11 cellular contexts compared by ENCODE assay signal in the genomic region with DNA sequence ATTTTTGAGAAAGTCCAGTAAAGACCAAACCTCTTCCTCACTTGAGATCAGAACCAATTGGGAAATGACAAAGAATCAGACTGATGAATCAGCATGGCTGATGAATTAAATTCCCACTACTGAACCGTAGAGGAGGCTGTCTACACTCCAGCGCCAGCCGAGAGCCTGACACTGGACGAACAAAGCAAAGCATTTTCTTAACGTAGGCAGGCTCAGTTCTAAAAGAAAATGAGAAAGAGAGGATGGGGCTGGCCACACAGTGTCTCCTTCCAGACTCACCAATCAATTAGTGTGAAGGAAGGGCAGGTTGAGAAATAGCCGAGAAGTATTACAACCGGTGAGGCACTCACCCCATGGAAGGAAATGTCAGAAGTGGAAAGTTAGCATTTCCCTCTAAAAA. TPM values are rescaled to one million over a fixed set of nuclear protein-coding genes. Genes with fewer than 3 reads are reported as not detected.
DNase-seq lines count a peak whose midpoint lies in the region; ATAC-seq, FAIRE-seq and TF ChIP-seq lines count a peak whose summit lies in the region.
"Had no signal": no experiment of that assay in that cellular context is flagged by ENCODE, and none has a peak within 500 bp of the region (broad histone marks: within the 10 kb centered on the region; RNA-seq: fewer than 3 reads in every experiment).

No MANE protein-coding gene starts in this region.

- H2BK5ac ChIP-seq in neuronal stem cell (ENCODE audit: low read length), result no peak overlapping the region

- peak; percentile 54 to 76; a peak in 5 of 6 replicates for ATAC-seq in A549
- ATAC-seq in pancreas, result no peak
- no peak for ATAC-seq in T-cell (replicated peaks in 1 of 4)
- ATAC-seq: body of pancreas had no signal

- POLR2A ChIA-PET in A549 (lab: Yijun Ruan, JAX), result no interaction called here
- POLR2A ChIA-PET in T-cell (lab: Charles Lee), result no interaction called here

- H3K79me1 ChIP-seq in neuronal stem cell (ENCODE audit: low read depth, low read length), result no peaks in the 10 kb centered on the region

- H3K9me3 Mint-ChIP-seq in T-cell, result peaks cover 0 to 3% (median 0%) of the 10 kb centered on the region in 3 donors

- no peak overlapping the region for H2BK15ac ChIP-seq in neuronal stem cell (ENCODE audit: low read length)

- CTCF ChIA-PET in A549 (lab: Yijun Ruan, JAX) (no interaction called here), T-cell (lab: Charles Lee) (no interaction called here)

- TF ChIP-seq CTCF in A549 (IDR thresholded peaks at IDR 0.05) (no peak), pancreas (IDR thresholded peaks at IDR 0.05) (no peak)

- FAIRE-seq in A549 (lab: Jason Lieb, UNC), result no peak
- no peak for FAIRE-seq in pancreas (lab: Jason Lieb, UNC)

- no peak overlapping the region for H3K18ac ChIP-seq in neuronal stem cell (ENCODE audit: low read length)

- DNase-seq in A549 (ENCODE audit: low read depth in 1 of 2, low spot score in 1 of 2) (no peak), SK-MEL-5 (ENCODE audit: low read depth, low spot score) (peak; percentile 45), globus pallidus (ENCODE audit: low spot score) (peak; percentile 46), neuronal stem cell (ENCODE audit: low spot score) (peak; percentile 15), cerebellar nuclear complex (lab: John Stamatoyannopoulos, UW) (no peak), pancreas (no peak), DMS153 treated with DMSO at 0.1 percent for 48 hours (lab: John Stamatoyannopoulos, UW; ENCODE audit: unreplicated experiment) (no peak), T-cell (no peak)
- DNase-seq: body of pancreas, NCI-H2081, SIG-M5 had no signal

- H3K4me2 ChIP-seq in A549, result peak overlapping the region; percentile 17; the same call in 2 of the 3 replicates
- no peak overlapping the region for H3K4me2 ChIP-seq in neuronal stem cell (ENCODE audit: insufficient read depth, low read length, poor library complexity, severe bottlenecking)

- no peak overlapping the region for H3K4me3 Mint-ChIP-seq in T-cell

- WGBS in A549 (ENCODE audit: missing lambda C conversion rate), result 51% methylated on average over 7 of the region's 7 CpGs
- WGBS in neuronal stem cell (ENCODE audit: extremely low coverage in 2 of 2, insufficient read length in 2 of 2, insufficient replicate concordance in 1 of 2), 2 donors, result no CpG with 5 or more reads among the region's 7 CpGs
- 78 to 86% methylated on average over 7 of the region's 7 CpGs for WGBS in pancreas, 2 donors

- TF ChIP-seq POLR2A in A549 (IDR thresholded peaks at IDR 0.05; ENCODE audit: low read length), result no peak

- H2AK5ac ChIP-seq in neuronal stem cell (ENCODE audit: low read depth, low read length), result no peak overlapping the region

- no peak overlapping the region for H3K27ac Mint-ChIP-seq in T-cell

- no peak overlapping the region for H3K4ac ChIP-seq in neuronal stem cell (ENCODE audit: low read length)

- intact Hi-C loops in pancreas (cut with DNase I), result no loop called here

- H2AFZ ChIP-seq in neuronal stem cell (ENCODE audit: low read length), result peak overlapping the region; percentile 66

- no peak overlapping the region for H3K4me3 ChIP-seq in A549
- no peak overlapping the region for H3K4me3 ChIP-seq in neuronal stem cell (ENCODE audit: low read length in 2 of 2)
- no peak overlapping the region for H3K4me3 ChIP-seq in pancreas
- H3K4me3 ChIP-seq: body of pancreas had no signal

- no peak overlapping the region for H4K8ac ChIP-seq in neuronal stem cell (ENCODE audit: low read depth, low read length)

- no peak overlapping the region for H3K9ac ChIP-seq in neuronal stem cell (ENCODE audit: low read depth, low read length, poor library complexity)

- H2BK12ac ChIP-seq in neuronal stem cell (ENCODE audit: low read length), result no peak overlapping the region

- no peak overlapping the region for H3K14ac ChIP-seq in neuronal stem cell (ENCODE audit: low read length)

- H3K4me1 ChIP-seq in A549, result no peaks in the 10 kb centered on the region; the same call in 2 of the 3 replicates
- peaks cover 3 to 4% of the 10 kb centered on the region in 2 donors for H3K4me1 ChIP-seq in neuronal stem cell (ENCODE audit: control insufficient read depth in 2 of 2, insufficient read depth in 1 of 2, low read depth in 1 of 2, low read length in 2 of 2)
- peaks cover 0 to 3% (median 0%) of the 10 kb centered on the region in 3 donors for H3K4me1 ChIP-seq in pancreas
- H3K4me1 ChIP-seq: body of pancreas had no signal

- H2BK120ac ChIP-seq in neuronal stem cell (ENCODE audit: low read depth, low read length), result no peak overlapping the region

- H3K23ac ChIP-seq in neuronal stem cell (ENCODE audit: low read depth, low read length, poor library complexity), result no peak overlapping the region

- H3K9me3 ChIP-seq in A549 (no peaks in the 10 kb centered on the region), neuronal stem cell (replicated peaks in 1 of 2; ENCODE audit: control insufficient read depth in 2 of 2, insufficient read depth in 1 of 2, low read depth in 1 of 2, low read length in 2 of 2) (no peaks in the 10 kb centered on the region), pancreas (no peaks in the 10 kb centered on the region)
- H3K9me3 ChIP-seq: body of pancreas had no signal

- H4K91ac ChIP-seq in neuronal stem cell (ENCODE audit: low read depth, low read length, poor library complexity), result no peak overlapping the region

- H3K36me3 Mint-ChIP-seq in T-cell, result peaks cover 3% of the 10 kb centered on the region

- no peak for TF ChIP-seq RAD21 in A549 (conservative IDR thresholded peaks at IDR 0.05 in 1 of 2, IDR thresholded peaks at IDR 0.05 in 1 of 2)

- H3K4me1 Mint-ChIP-seq in T-cell, result no peaks in the 10 kb centered on the region

- in situ Hi-C loops in SK-MEL-5 (cut with HindIII; ENCODE audit: low pct_unique_long_range_greater_than_20kb, low sequenced_read_pairs), result no loop called here

- H3K27me3 ChIP-seq in neuronal stem cell (ENCODE audit: control insufficient read depth in 3 of 3, insufficient read depth in 3 of 3, low read depth in 1 of 3, low read length in 3 of 3) (no peaks in the 10 kb centered on the region), pancreas (no peaks in the 10 kb centered on the region)
- H3K27me3 ChIP-seq: body of pancreas had no signal

- H3K27ac ChIP-seq in A549 (no peak overlapping the region), neuronal stem cell (replicated peaks; ENCODE audit: low read length) (no peak overlapping the region), pancreas (no peak overlapping the region)

- TF ChIP-seq EP300 in A549 (IDR thresholded peaks at IDR 0.05), result no peak

- H3K36me3 ChIP-seq in neuronal stem cell (replicated peaks in 1 of 2; ENCODE audit: control insufficient read depth in 2 of 2, insufficient read depth in 2 of 2, low read length in 2 of 2) (no peaks in the 10 kb centered on the region), pancreas (no peaks in the 10 kb centered on the region)

- peaks cover 0 to 3% of the 10 kb centered on the region in 2 donors for H3K27me3 Mint-ChIP-seq in T-cell

TF ChIP-seq in A549, 52 proteins besides CTCF, POLR2A, EP300 and RAD21:
- TF ChIP-seq HOXB5 (CRISPR knock-in tag; IDR thresholded peaks at IDR 0.05) (no peak), KDM5A (IDR thresholded peaks at IDR 0.05) (no peak), MAFK (IDR thresholded peaks at IDR 0.05; ENCODE audit: partially characterized antibody) (peak; percentile 3), RNF2 (IDR thresholded peaks at IDR 0.05; ENCODE audit: borderline replicate concordance, low read depth) (no peak)
TF ChIP-seq in A549: peak in this region for 1.

RNA-seq across cellular contexts. Expression of gene ITGA1, which starts 49.4 kb away (rescaled TPM):
- 5.3 and 5.5 TPM in 2 replicates for polyA plus RNA-seq in A549 (2011; rRNA removed)
- polyA plus RNA-seq in A549 (2012; cell fraction: cytosol; rRNA removed), result 0.16 and 0.21 TPM in 2 replicates
- 0.25 and 0.37 TPM in 2 replicates for polyA plus RNA-seq in A549 (2012; cell fraction: nucleus; rRNA removed)
- 0.89 to 2.0 TPM (median 1.5 TPM) in 3 replicates for polyA plus RNA-seq in A549 (2017; fragmentation: RNase III; extraction: RNeasy Plus Mini Kit Qiagen cat#74134 plus additional on column Dnase treatment)
- polyA minus RNA-seq in A549 (2011; rRNA and poly(A)+ RNA removed), result 4.0 and 7.9 TPM in 2 replicates
- 21.1 and 29.7 TPM in 2 replicates for total RNA-seq in SK-MEL-5 (2014; rRNA removed; shearing (Covaris generic))
- 11.8 and 12.2 TPM in 2 replicates for polyA plus RNA-seq in SK-MEL-5 (2015; cell fraction: cytosol; rRNA removed)
- polyA plus RNA-seq in SK-MEL-5 (2015; cell fraction: nucleus; rRNA removed), result 14.6 and 41.5 TPM in 2 replicates
- 0.98 TPM for polyA plus RNA-seq in neuronal stem cell (2013, experiment 1 of 2)
- 0.76 TPM for polyA plus RNA-seq in neuronal stem cell (2013, experiment 2 of 2)
- total RNA-seq in pancreas, result 10 to 100 TPM in 2 of 6 donors, 1 to 10 TPM in 4; 3.2 to 18.3 (median 6.5) TPM
- 1 to 10 TPM; 1.9 to 4.3 TPM for polyA plus RNA-seq in pancreas
- total RNA-seq in T-cell, result 10 to 100 TPM in 1 of 5 donors, 1 to 10 TPM in 4; 2.9 to 13.0 (median 6.8) TPM

RNA-seq across cellular contexts. Expression of gene PELO, which starts 49.4 kb away (rescaled TPM):
- polyA plus RNA-seq in A549 (2011; rRNA removed), result 18.9 and 20.1 TPM in 2 replicates
- 13.8 and 16.2 TPM in 2 replicates for polyA plus RNA-seq in A549 (2012; cell fraction: cytosol; rRNA removed)
- 14.6 and 15.8 TPM in 2 replicates for polyA plus RNA-seq in A549 (2012; cell fraction: nucleus; rRNA removed)
- polyA plus RNA-seq in A549 (2017; fragmentation: RNase III; extraction: RNeasy Plus Mini Kit Qiagen cat#74134 plus additional on column Dnase treatment), result 15.6 to 16.0 TPM (median 15.6 TPM) in 3 replicates
- polyA minus RNA-seq in A549 (2011; rRNA and poly(A)+ RNA removed), result 27.0 and 27.4 TPM in 2 replicates
- 21.3 and 22.8 TPM in 2 replicates for total RNA-seq in SK-MEL-5 (2014; rRNA removed; shearing (Covaris generic))
- 14.0 and 15.5 TPM in 2 replicates for polyA plus RNA-seq in SK-MEL-5 (2015; cell fraction: cytosol; rRNA removed)
- polyA plus RNA-seq in SK-MEL-5 (2015; cell fraction: nucleus; rRNA removed), result 5.9 and 8.3 TPM in 2 replicates
- polyA plus RNA-seq in neuronal stem cell (2013, experiment 1 of 2), result 8.3 TPM
- 8.1 TPM for polyA plus RNA-seq in neuronal stem cell (2013, experiment 2 of 2)
- 10 to 100 TPM in 2 of 6 donors, 1 to 10 TPM in 4; 6.0 to 12.2 (median 8.2) TPM for total RNA-seq in pancreas
- 1 to 10 TPM; 2.0 to 7.3 TPM for polyA plus RNA-seq in pancreas
- total RNA-seq in T-cell, result 10 to 100 TPM in 3 of 5 donors, 1 to 10 TPM in 2; 7.3 to 18.2 (median 13.8) TPM

Comparison
In these comparisons a context has a peak if more than half of its experiments do, and no peak if none do; other contexts are left out.
1. ATAC-seq: peak in A549 (2 of 2); none in pancreas (0 of 4) and T-cell (0 of 4).
2. DNase-seq: peak in SK-MEL-5 (single experiment), globus pallidus (single experiment) and neuronal stem cell (single experiment); none in A549 (0 of 2), cerebellar nuclear complex (0 of 2), pancreas (0 of 6), DMS153 treated with DMSO at 0.1 percent for 48 hours (single experiment) and T-cell (0 of 34).